ENCODE assay signal across 9 cellular contexts in the genomic region with DNA sequence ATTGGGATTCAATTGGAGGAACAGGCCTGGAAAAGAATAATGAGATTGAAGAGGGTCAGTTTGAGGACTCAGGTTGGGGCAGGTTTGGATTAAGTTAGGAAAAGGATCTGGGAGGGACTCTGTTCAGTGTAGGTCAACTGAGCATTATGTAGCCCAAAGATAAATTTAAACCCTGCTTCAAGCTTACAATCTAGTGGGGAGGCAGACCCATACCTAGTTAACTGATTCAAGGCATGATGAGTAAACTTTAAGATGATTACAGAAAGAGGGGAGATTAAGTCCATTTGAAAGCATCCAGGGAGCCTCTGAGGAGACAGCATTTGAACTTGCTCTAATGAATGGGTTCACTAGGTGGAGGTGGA. TPM values are rescaled to one million over a fixed set of nuclear protein-coding genes. Genes with fewer than 3 reads are reported as not detected.
A peak's percentile ranks its signal among the peaks of the same experiment; 100 is the strongest.
DNase-seq lines count a peak whose midpoint lies in the region; ATAC-seq, FAIRE-seq and TF ChIP-seq lines count a peak whose summit lies in the region.
"Had no signal": no experiment of that assay in that cellular context is flagged by ENCODE, and none has a peak within 500 bp of the region (broad histone marks: within the 10 kb centered on the region; RNA-seq: fewer than 3 reads in every experiment).

No MANE protein-coding gene starts in this region.

- no peaks in the 10 kb centered on the region for H3K27me3 ChIP-seq in right atrium auricular region
- H3K27me3 ChIP-seq in uterus: no peaks in the 10 kb centered on the region

- no peak overlapping the region for H3K4me3 ChIP-seq in right atrium auricular region
- no peak overlapping the region for H3K4me3 ChIP-seq in mesodermal cell (ENCODE audit: extremely low read depth, insufficient read depth, low read length, poor library complexity, severe bottlenecking)
- H3K4me3 ChIP-seq in uterus: no peak overlapping the region

- DNase-seq in right atrium auricular region (ENCODE audit: low spot score): no peak
- no peak for DNase-seq in left ventricle myocardium superior
- DNase-seq in uterus: no peak
- DNase-seq in D721Med (ENCODE audit: insufficient read length, low spot score): no peak
- DNase-seq in GM13977 (ENCODE audit: low spot score): no peak
- DNase-seq: NCI-H2171 had no signal

- H3K9me3 ChIP-seq in right atrium auricular region: no peaks in the 10 kb centered on the region
- H3K9me3 ChIP-seq in mesodermal cell (ENCODE audit: control insufficient read depth, low read length): no peaks in the 10 kb centered on the region
- H3K9me3 ChIP-seq in uterus: no peaks in the 10 kb centered on the region

- H3K4me3 Mint-ChIP-seq in activated T-helper 17 cell treated with anti-CD3 and anti-CD28 coated beads, Interleukin-2, amount 50 U/mL, for 72 hours: peak overlapping the region; percentile 65

- no peaks in the 10 kb centered on the region for H3K9me3 Mint-ChIP-seq in activated T-helper 17 cell treated with anti-CD3 and anti-CD28 coated beads, Interleukin-2, amount 50 U/mL, for 72 hours

- peak overlapping the region; percentile 85 for H3K27ac Mint-ChIP-seq in activated T-helper 17 cell treated with anti-CD3 and anti-CD28 coated beads, Interleukin-2, amount 50 U/mL, for 72 hours

- H3K4me1 ChIP-seq in right atrium auricular region: peaks cover 0 to 39% of the 10 kb centered on the region in 2 donors
- H3K4me1 ChIP-seq in mesodermal cell (ENCODE audit: control insufficient read depth, insufficient read depth, low read length, poor library complexity, severe bottlenecking): peaks cover 42% of the 10 kb centered on the region
- H3K4me1 ChIP-seq in uterus: no peaks in the 10 kb centered on the region

- H3K27me3 Mint-ChIP-seq in activated T-helper 17 cell treated with anti-CD3 and anti-CD28 coated beads, Interleukin-2, amount 50 U/mL, for 72 hours: no peaks in the 10 kb centered on the region

- H3K36me3 ChIP-seq in right atrium auricular region (peaks cover 36% of the 10 kb centered on the region), mesodermal cell (ENCODE audit: control insufficient read depth, insufficient read depth, low read length) (peaks cover 27% of the 10 kb centered on the region), uterus (no peaks in the 10 kb centered on the region)

- no peak for FAIRE-seq in D721Med (lab: Jason Lieb, UNC)

- TF ChIP-seq POLR2A in uterus (IDR thresholded peaks at IDR 0.05): no peak

- peaks cover 61% of the 10 kb centered on the region for H3K4me1 Mint-ChIP-seq in activated T-helper 17 cell treated with anti-CD3 and anti-CD28 coated beads, Interleukin-2, amount 50 U/mL, for 72 hours

- in situ Hi-C loops in GM13977 (cut with MboI; ENCODE audit: low pct_unique_long_range_greater_than_20kb, low sequenced_read_pairs, unreplicated experiment): no loop called here

- peak overlapping the region; percentile 53 to 54 for H3K27ac ChIP-seq in right atrium auricular region
- H3K27ac ChIP-seq in mesodermal cell (ENCODE audit: low read depth, low read length, severe bottlenecking): peak overlapping the region; percentile 97
- H3K27ac ChIP-seq in uterus: peak overlapping the region; percentile 17 to 51

- no peak for TF ChIP-seq CTCF in right atrium auricular region (IDR thresholded peaks at IDR 0.05)
- no peak for TF ChIP-seq CTCF in uterus (IDR thresholded peaks at IDR 0.05)
- no peak for TF ChIP-seq CTCF in D721Med (IDR thresholded peaks at IDR 0.05; ENCODE audit: insufficient read depth, missing control alignments)
- no peak for TF ChIP-seq CTCF in GM13977 (IDR thresholded peaks at IDR 0.05; ENCODE audit: extremely low read depth, insufficient read depth, missing control alignments)

- intact Hi-C loops in left ventricle myocardium superior (cut with micrococcal nuclease): no loop called here
- intact Hi-C loops in uterus (cut with DNase I; ENCODE audit: low total_unique reads): no loop called here

- ATAC-seq in left ventricle myocardium superior: no peak
- ATAC-seq in activated T-helper 17 cell treated with anti-CD3 and anti-CD28 coated beads, Interleukin-2, amount 50 U/mL, for 72 hours (replicated peaks): no peak
- ATAC-seq in HG03520 (IDR thresholded peaks at IDR 0.05; ENCODE audit: unreplicated experiment): no peak

- peaks cover 64% of the 10 kb centered on the region for H3K36me3 Mint-ChIP-seq in activated T-helper 17 cell treated with anti-CD3 and anti-CD28 coated beads, Interleukin-2, amount 50 U/mL, for 72 hours (ENCODE audit: low read depth)

RNA-seq across cellular contexts. Expression of a gene that starts 11.4 kb away (rescaled TPM):
- total RNA-seq in right atrium auricular region (not detected), left ventricle myocardium superior (not detected), uterus (under 1 TPM in 1 of 4 donors, not detected in 3; 0.30 TPM)
- total RNA-seq in activated T-helper 17 cell treated with anti-CD3 and anti-CD28 coated beads, Interleukin-2, amount 50 U/mL, for 72 hours: 100 to 1,000 TPM; 163 to 567 TPM
- 0.22 TPM for polyA plus RNA-seq in mesodermal cell (2013, experiment 1 of 2)
- polyA plus RNA-seq in mesodermal cell (2013, experiment 2 of 2): not detected

RNA-seq across cellular contexts. Expression of a gene that starts 13.3 kb away (rescaled TPM):
- 10 to 100 TPM; 12.9 to 18.4 TPM for total RNA-seq in right atrium auricular region
- 12.7 TPM for total RNA-seq in left ventricle myocardium superior
- total RNA-seq in activated T-helper 17 cell treated with anti-CD3 and anti-CD28 coated beads, Interleukin-2, amount 50 U/mL, for 72 hours: 10 to 100 TPM; 14.1 to 29.8 TPM
- 23.5 TPM for polyA plus RNA-seq in mesodermal cell (2013, experiment 1 of 2)
- polyA plus RNA-seq in mesodermal cell (2013, experiment 2 of 2): 22.6 TPM
- 10 to 100 TPM; 19.7 to 38.5 (median 20.8) TPM for total RNA-seq in uterus

RNA-seq across cellular contexts. Expression of a gene that starts 14.3 kb away (rescaled TPM):
- total RNA-seq in right atrium auricular region: 1 to 10 TPM; 1.2 to 6.0 TPM
- total RNA-seq in left ventricle myocardium superior: 2.1 TPM
- total RNA-seq in activated T-helper 17 cell treated with anti-CD3 and anti-CD28 coated beads, Interleukin-2, amount 50 U/mL, for 72 hours: 1 to 10 TPM; 2.1 to 2.4 TPM
- polyA plus RNA-seq in mesodermal cell (2013, experiment 1 of 2): 5.5 TPM
- 5.0 TPM for polyA plus RNA-seq in mesodermal cell (2013, experiment 2 of 2)
- total RNA-seq in uterus: 1 to 10 TPM in 2 of 4 donors, not detected in 2; 1.2 to 1.6 TPM

RNA-seq across cellular contexts. Expression of a gene that starts 14.7 kb away (rescaled TPM):
- total RNA-seq in right atrium auricular region (under 1 TPM in 1 of 2 donors, not detected in 1; 0.51 TPM), left ventricle myocardium superior (0.35 TPM), uterus (1 to 10 TPM in 1 of 4 donors, not detected in 3; 1.3 TPM)
- total RNA-seq in activated T-helper 17 cell treated with anti-CD3 and anti-CD28 coated beads, Interleukin-2, amount 50 U/mL, for 72 hours: 100 to 1,000 TPM in 1 of 2 donors, 10 to 100 TPM in 1; 69.5 to 199 TPM
- 0.18 TPM for polyA plus RNA-seq in mesodermal cell (2013, experiment 1 of 2)
- polyA plus RNA-seq in mesodermal cell (2013, experiment 2 of 2): not detected

RNA-seq across cellular contexts. Expression of a gene that starts 18.9 kb away (rescaled TPM):
- total RNA-seq in right atrium auricular region (100 to 1,000 TPM; 119 to 143 TPM), left ventricle myocardium superior (176 TPM), uterus (100 to 1,000 TPM; 119 to 429 (median 282) TPM)
- total RNA-seq in activated T-helper 17 cell treated with anti-CD3 and anti-CD28 coated beads, Interleukin-2, amount 50 U/mL, for 72 hours: 100 to 1,000 TPM; 558 to 568 TPM
- polyA plus RNA-seq in mesodermal cell (2013, experiment 1 of 2): 487 TPM
- 446 TPM for polyA plus RNA-seq in mesodermal cell (2013, experiment 2 of 2)

Comparison
In these comparisons a context has a peak if more than half of its experiments do, and no peak if none do; other contexts are left out.
1. H3K27ac ChIP-seq: peak in every context shown above with its lines; median percentile 97 in mesodermal cell; 54 in right atrium auricular region; 34 in uterus.
2. RNA of a gene that starts 11.4 kb away (total RNA-seq): 163 to 567 TPM in activated T-helper 17 cell treated with anti-CD3 and anti-CD28 coated beads, Interleukin-2, amount 50 U/mL, for 72 hours; not detected in right atrium auricular region, not detected in left ventricle myocardium superior (single experiment) and 0.30 TPM in uterus; every median in the first group is over 100 times any median in the second.